11 cellular contexts compared by ENCODE assay signal in genomic region chr18:61333271-61333745, GRCh38. TPM values are rescaled to one million over a fixed set of nuclear protein-coding genes. Genes with fewer than 3 reads are reported as not detected.
DNase-seq lines count a peak whose midpoint lies in the region; ATAC-seq, FAIRE-seq and TF ChIP-seq lines count a peak whose summit lies in the region.
"Had no signal": no experiment of that assay in that cellular context is flagged by ENCODE, and none has a peak within 500 bp of the region (broad histone marks: within the 10 kb centered on the region; RNA-seq: fewer than 3 reads in every experiment).

CDH20 (plus strand) TSS chr18:61333430.

- peaks cover 0 to 24% (median 2%) of the 10 kb centered on the region in 3 donors for H3K27me3 ChIP-seq in psoas muscle (ENCODE audit: insufficient read depth in 3 of 3, low read length in 2 of 3)

- no peak for FAIRE-seq in RCC 7860 (lab: Jason Lieb, UNC)

- TF ChIP-seq CTCF in psoas muscle (IDR thresholded peaks at IDR 0.05) = no peak

- H3K4me1 ChIP-seq in ES-I3 (ENCODE audit: insufficient read depth, low read length) (peaks cover 5% of the 10 kb centered on the region; the same call in 1 of the 2 replicates), psoas muscle (no peaks in the 10 kb centered on the region)

- DNase-seq in astrocyte of the hippocampus (ENCODE audit: low read depth, low spot score) = peak; percentile 41
- DNase-seq in hypothalamus (lab: John Stamatoyannopoulos, UW) = peak in 42 of 51 donors; percentile 11 to 72 (median 53)
- DNase-seq in psoas muscle = peak in 1 of 2 donors; percentile 56
- no peak for DNase-seq in activated CD4-positive, alpha-beta T cell treated with anti-CD3 and anti-CD28 coated beads, Interleukin-2, amount 50 U/mL, for 4 hours
- no peak for DNase-seq in DMS153 (lab: John Stamatoyannopoulos, UW)
- DNase-seq in RCC 7860 (ENCODE audit: low spot score) = no peak
- DNase-seq: NCI-H1436 treated with DMSO at 0.1 percent for 48 hours, T-cell had no signal

- H3K36me3 ChIP-seq in ES-I3 (ENCODE audit: insufficient read depth, low read length) = no peaks in the 10 kb centered on the region
- no peaks in the 10 kb centered on the region for H3K36me3 ChIP-seq in psoas muscle (ENCODE audit: insufficient read depth in 1 of 2, low read depth in 1 of 2)

- H3K9ac ChIP-seq in ES-I3 (ENCODE audit: low read depth, low read length) = peak within 1 kb of the TSS; percentile 71

- 2 to 3% (median 2%) methylated on average over 25 to 32 of the region's 32 CpGs for whole genome bisulfite sequencing in psoas muscle, 3 donors

- peak within 1 kb of the TSS; percentile 22 for H3K4me3 ChIP-seq in psoas muscle

- H3K9me3 ChIP-seq in ES-I3 (ENCODE audit: control insufficient read depth, insufficient read depth, low read length) (no peaks in the 10 kb centered on the region), psoas muscle (no peaks in the 10 kb centered on the region)

- intact Hi-C loops in psoas muscle (cut with DNase I) = no loop called here

- ATAC-seq in psoas muscle = peak in 2 of 4 donors; percentile 38 to 59
- no peak for ATAC-seq in GM19324 (IDR thresholded peaks at IDR 0.05; ENCODE audit: low FRiP score, unreplicated experiment)
- ATAC-seq: T-cell had no signal

- H3K27ac ChIP-seq in psoas muscle = no peak within 1 kb of the TSS

RNA-seq across cellular contexts. Expression of gene CDH20, which starts in this region (rescaled TPM):
- 1 to 10 TPM in 2 of 4 donors, under 1 TPM in 2; 0.10 to 5.2 (median 2.5) TPM for total RNA-seq in psoas muscle
- 10 to 100 TPM in 1 of 3 donors, 1 to 10 TPM in 2; 2.0 to 16.3 (median 2.6) TPM for polyA plus RNA-seq in psoas muscle
- total RNA-seq: G401 had no signal

Comparison
In these comparisons a context has a peak if more than half of its experiments do, and no peak if none do; other contexts are left out.
1. DNase-seq: peak in astrocyte of the hippocampus (single experiment) and hypothalamus (42 of 51); none in activated CD4-positive, alpha-beta T cell treated with anti-CD3 and anti-CD28 coated beads, Interleukin-2, amount 50 U/mL, for 4 hours (0 of 2), DMS153 (single experiment) and RCC 7860 (single experiment).